21 cellular contexts compared by ENCODE assay signal in genomic region chr13:33767140-33767539, GRCh38.
"Had no signal": no experiment of that assay in that cellular context is flagged by ENCODE, and none has a peak within 500 bp of the region (broad histone marks: within the 10 kb centered on the region; RNA-seq: fewer than 3 reads in every experiment).

No MANE protein-coding gene starts in this region.

- H3K27me3 ChIP-seq: colonic mucosa, esophagus muscularis mucosa, gastrocnemius medialis, heart right ventricle, left lung had no signal

- H3K4me1 ChIP-seq: colonic mucosa, esophagus muscularis mucosa, gastrocnemius medialis, heart right ventricle, left lung, lower lobe of right lung had no signal

- H3K27ac ChIP-seq: colonic mucosa, esophagus muscularis mucosa, gastrocnemius medialis, heart right ventricle, left lung, lower lobe of right lung had no signal

- ATAC-seq: effector memory CD8-positive, alpha-beta T cell; gastrocnemius medialis; heart right ventricle; left cardiac atrium; left lung; left ventricle myocardium superior; lower lobe of right lung; mucosa of descending colon; naive thymus-derived CD8-positive, alpha-beta T cell had no signal

- H3K36me3 ChIP-seq: colonic mucosa, esophagus muscularis mucosa, gastrocnemius medialis, heart right ventricle, left lung, lower lobe of right lung had no signal

- H3K4me3 ChIP-seq: colonic mucosa, esophagus muscularis mucosa, gastrocnemius medialis, heart right ventricle, left lung, lower lobe of right lung, mucosa of descending colon had no signal

- H3K9me3 ChIP-seq: colonic mucosa, esophagus muscularis mucosa, gastrocnemius medialis, left lung, lower lobe of right lung, mucosa of descending colon had no signal

- DNase-seq: colonic mucosa; cortex of kidney; effector CD8-positive, alpha-beta T cell; effector memory CD8-positive, alpha-beta T cell; foreskin fibroblast; foreskin melanocyte; gastrocnemius medialis; glutamatergic neuron; head of caudate nucleus; heart right ventricle; hypothalamus; immature natural killer cell; left cardiac atrium; left lung; left ventricle myocardium superior; lower lobe of right lung; mesenchymal stem cell; mucosa of descending colon; naive B cell; naive thymus-derived CD8-positive, alpha-beta T cell had no signal
